Comparison of ENCODE assay signal across 8 cellular contexts in the genomic region with DNA sequence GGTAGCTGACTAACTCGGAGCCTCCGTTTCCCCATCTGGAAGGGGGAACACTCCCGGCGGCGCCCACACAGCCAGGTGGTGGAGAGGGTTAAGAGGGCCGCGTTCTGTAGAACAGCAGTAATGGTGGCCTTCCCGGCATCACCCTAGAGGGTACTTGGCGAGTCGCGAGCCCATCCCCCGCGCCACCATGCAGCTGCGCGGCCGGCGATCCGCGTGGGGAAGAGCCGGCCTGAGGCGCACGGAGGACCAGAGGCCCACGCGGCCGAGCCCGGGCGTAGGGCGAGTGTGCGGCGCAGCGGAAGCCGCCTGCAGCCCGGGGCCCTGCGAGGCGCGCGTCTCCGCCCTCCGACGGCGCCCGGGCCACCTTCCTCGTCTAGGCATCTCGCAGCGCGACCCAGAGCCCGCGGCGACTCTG.
A peak's percentile ranks its signal among the peaks of the same experiment; 100 is the strongest.
DNase-seq lines count a peak whose midpoint lies in the region; ATAC-seq lines count a peak whose summit lies in the region.

No MANE protein-coding gene starts in this region.

- H3K4me2 ChIP-seq in BLaER1 treated with 17β-estradiol and CSF1 and Interleukin-3, amounts not matched to agents 10 nM and 100 nM = peak overlapping the region; percentile 82 to 99 (median 96)

- DNase-seq in activated CD4-positive, alpha-beta T cell treated with anti-CD3 and anti-CD28 coated beads for 4 hours = peak; percentile 41 to 45
- peak; percentile 20 to 30 (median 27) for DNase-seq in effector memory CD8-positive, alpha-beta T cell
- DNase-seq in superior temporal gyrus (ENCODE audit: extremely low spot score) (peak; percentile 25), GDM1 (lab: John Stamatoyannopoulos, UW) (no peak)

- peaks cover 31 to 54% (median 53%) of the 10 kb centered on the region in 11 experiments; a peak in 21 of 22 replicates for H4K20me1 ChIP-seq in BLaER1 treated with 17β-estradiol and CSF1 and Interleukin-3, amounts not matched to agents 10 nM and 100 nM

- H3K9ac ChIP-seq in BLaER1 treated with 17β-estradiol and CSF1 and Interleukin-3, amounts not matched to agents 10 nM and 100 nM = peak overlapping the region; percentile 84 to 98 (median 94)

- H3K27ac Mint-ChIP-seq in effector memory CD8-positive, alpha-beta T cell = peak overlapping the region; percentile 75 to 89

- no peaks in the 10 kb centered on the region for H3K9me3 ChIP-seq in BLaER1 treated with 17β-estradiol and CSF1 and Interleukin-3, amounts not matched to agents 10 nM and 100 nM (replicated peaks in 1 of 11)
- H3K9me3 ChIP-seq in muscle layer of duodenum (ENCODE audit: control insufficient read depth in 1 of 2, low read length in 2 of 2) = no peaks in the 10 kb centered on the region

- peaks cover 0 to 34% (median 14%) of the 10 kb centered on the region in 11 experiments; a peak in 11 of 22 replicates for H3K36me3 ChIP-seq in BLaER1 treated with 17β-estradiol and CSF1 and Interleukin-3, amounts not matched to agents 10 nM and 100 nM
- no peaks in the 10 kb centered on the region for H3K36me3 ChIP-seq in muscle layer of duodenum (ENCODE audit: control insufficient read depth in 1 of 2, insufficient read depth in 2 of 2, low read length in 2 of 2)

- no peaks in the 10 kb centered on the region for H3K27me3 ChIP-seq in BLaER1 treated with 17β-estradiol and CSF1 and Interleukin-3, amounts not matched to agents 10 nM and 100 nM
- H3K27me3 ChIP-seq in muscle layer of duodenum (ENCODE audit: low read depth, low read length) = no peaks in the 10 kb centered on the region

- H3K4me1 ChIP-seq in BLaER1 treated with 17β-estradiol and CSF1 and Interleukin-3, amounts not matched to agents 10 nM and 100 nM = peaks cover 41 to 54% (median 46%) of the 10 kb centered on the region in 10 experiments
- peaks cover 9 to 56% of the 10 kb centered on the region in 2 donors for H3K4me1 ChIP-seq in muscle layer of duodenum (ENCODE audit: control insufficient read depth in 1 of 2, insufficient read depth in 2 of 2, low read length in 2 of 2)

- peak overlapping the region; percentile 89 to 92 for H3K4me3 Mint-ChIP-seq in effector memory CD8-positive, alpha-beta T cell

- H3K4me3 ChIP-seq in BLaER1 treated with 17β-estradiol and CSF1 and Interleukin-3, amounts not matched to agents 10 nM and 100 nM = peak overlapping the region; percentile 79 to 99 (median 96)
- H3K4me3 ChIP-seq in muscle layer of duodenum (ENCODE audit: low read depth in 1 of 2, low read length in 2 of 2) = peak overlapping the region; percentile 91 to 98

- no peaks in the 10 kb centered on the region for H3K9me3 Mint-ChIP-seq in effector memory CD8-positive, alpha-beta T cell

- no peaks in the 10 kb centered on the region for H3K27me3 Mint-ChIP-seq in effector memory CD8-positive, alpha-beta T cell

- H3K27ac ChIP-seq in BLaER1 treated with 17β-estradiol and CSF1 and Interleukin-3, amounts not matched to agents 10 nM and 100 nM = peak overlapping the region; percentile 68 to 96 (median 92)
- H3K27ac ChIP-seq in muscle layer of duodenum (ENCODE audit: low read length) = peak overlapping the region; percentile 73

- H3K36me3 Mint-ChIP-seq in effector memory CD8-positive, alpha-beta T cell (ENCODE audit: insufficient read depth) = peaks cover 3% of the 10 kb centered on the region

- H3K4me1 Mint-ChIP-seq in effector memory CD8-positive, alpha-beta T cell (ENCODE audit: low read depth in 2 of 2) = peaks cover 30 to 34% of the 10 kb centered on the region in 2 donors

- ATAC-seq in GM19372 (IDR thresholded peaks at IDR 0.05; ENCODE audit: low read depth, unreplicated experiment) (peak; percentile 38), HG03439 (IDR thresholded peaks at IDR 0.05; ENCODE audit: unreplicated experiment) (peak; percentile 42)
- ATAC-seq in effector memory CD8-positive, alpha-beta T cell (replicated peaks) = peak; percentile 65
